ENCODE assay signal across 10 cellular contexts in genomic region chr15:56608140-56608778, GRCh38.
DNase-seq lines count a peak whose midpoint lies in the region; ATAC-seq and TF ChIP-seq lines count a peak whose summit lies in the region.
"Had no signal": no experiment of that assay in that cellular context is flagged by ENCODE, and none has a peak within 500 bp of the region (broad histone marks: within the 10 kb centered on the region; RNA-seq: fewer than 3 reads in every experiment).

No MANE protein-coding gene starts in this region.

- TF ChIP-seq CTCF in activated B cell treated with CpG ODN at 0.5 μM for 24 hours (IDR thresholded peaks at IDR 0.05) (no peak), CD14-positive monocyte (IDR thresholded peaks at IDR 0.05) (no peak)

- H3K9me3 Mint-ChIP-seq in activated B cell treated with CpG ODN at 0.5 μM for 24 hours (peaks cover 7% of the 10 kb centered on the region), CD14-positive monocyte (peaks cover 3 to 11% (median 3%) of the 10 kb centered on the region in 7 donors)

- H3K27me3 Mint-ChIP-seq in activated B cell treated with CpG ODN at 0.5 μM for 24 hours (peaks cover 3% of the 10 kb centered on the region), CD14-positive monocyte (ENCODE audit: low read depth in 3 of 3) (no peaks in the 10 kb centered on the region)

- H3K4me3 Mint-ChIP-seq in activated B cell treated with CpG ODN at 0.5 μM for 24 hours (peak overlapping the region; percentile 9), CD14-positive monocyte (no peak overlapping the region)

- H3K27ac Mint-ChIP-seq in activated B cell treated with CpG ODN at 0.5 μM for 24 hours (peak overlapping the region; percentile 51), CD14-positive monocyte (no peak overlapping the region)

- ATAC-seq in GM19438 (IDR thresholded peaks at IDR 0.05; ENCODE audit: low read depth, unreplicated experiment) (peak; percentile 94), HG03095 (IDR thresholded peaks at IDR 0.05; ENCODE audit: unreplicated experiment) (peak; percentile 91), activated B cell treated with CpG ODN at 0.5 μM for 24 hours (ENCODE audit: low read depth) (peak; percentile 73)
- ATAC-seq: heart left ventricle had no signal

- peaks cover 39% of the 10 kb centered on the region for H3K4me1 Mint-ChIP-seq in activated B cell treated with CpG ODN at 0.5 μM for 24 hours
- peaks cover 3% of the 10 kb centered on the region for H3K4me1 Mint-ChIP-seq in CD14-positive monocyte

- CTCF ChIA-PET in activated B cell treated with CpG ODN at 0.5 μM for 24 hours (lab: Charles Lee) = no interaction called here

- POLR2A ChIA-PET in activated B cell treated with CpG ODN at 0.5 μM for 24 hours (lab: Charles Lee) = interaction anchor here (0.6 to 1.5 kb wide), 2 partner anchors 310 to 674 kb away, joined by 3 to 7 read pairs; partner anchors contain the start of gene TCF12

- DNase-seq in EL = peak; percentile 29
- no peak for DNase-seq in activated B cell treated with CpG ODN at 0.5 μM for 24 hours
- no peak for DNase-seq in stimulated activated CD4-positive, alpha-beta T cell treated with anti-CD3 and anti-CD28 coated beads, Interleukin-4, amount 100 ng/mL, for 1 hour
- DNase-seq in CD14-positive monocyte (ENCODE audit: low spot score) = no peak
- no peak for DNase-seq in NCI-H446 (lab: John Stamatoyannopoulos, UW)
- DNase-seq in HUDEP-2 (lab: John Stamatoyannopoulos, UW; ENCODE audit: unreplicated experiment in 76 of 76) = no peak
- DNase-seq: heart left ventricle, posterior cingulate gyrus had no signal

- intact Hi-C loops in activated B cell treated with CpG ODN at 0.5 μM for 24 hours (cut with micrococcal nuclease) (loop anchor here (5.0 kb wide), 2 partner anchors 141 to 279 kb away; partner anchors contain the start of gene MNS1), CD14-positive monocyte (cut with micrococcal nuclease) (no loop called here)

- H3K36me3 Mint-ChIP-seq in activated B cell treated with CpG ODN at 0.5 μM for 24 hours (ENCODE audit: low read depth) = no peaks in the 10 kb centered on the region
- H3K36me3 Mint-ChIP-seq in CD14-positive monocyte = no peaks in the 10 kb centered on the region
